Comparison of ENCODE assay signal across 8 cellular contexts in genomic region chr12:89544730-89545184, GRCh38. TPM values are rescaled to one million over a fixed set of nuclear protein-coding genes. Genes with fewer than 3 reads are reported as not detected.
A peak's percentile ranks its signal among the peaks of the same experiment; 100 is the strongest.
DNase-seq lines count a peak whose midpoint lies in the region; ATAC-seq and TF ChIP-seq lines count a peak whose summit lies in the region.

No MANE protein-coding gene starts in this region.

- peak; percentile 65 for ATAC-seq in left colon
- no peak for ATAC-seq in HG02938 (IDR thresholded peaks at IDR 0.05; ENCODE audit: unreplicated experiment)
- ATAC-seq in HG03280 (IDR thresholded peaks at IDR 0.05; ENCODE audit: unreplicated experiment) = no peak

- H3K4me1 ChIP-seq in adrenal gland (replicated peaks in 1 of 2) = peaks cover 0 to 14% of the 10 kb centered on the region in 2 donors

- H3K4me3 ChIP-seq in LNCaP clone FGC (ENCODE audit: low read depth, low read length) (no peak overlapping the region), adrenal gland (no peak overlapping the region)

- H3K27ac ChIP-seq in adrenal gland = no peak overlapping the region

- TF ChIP-seq CTCF in LNCaP clone FGC (IDR thresholded peaks at IDR 0.05; ENCODE audit: control insufficient read depth, extremely low read depth, insufficient read depth) (no peak), adrenal gland (IDR thresholded peaks at IDR 0.05) (no peak), GM20000 (IDR thresholded peaks at IDR 0.05; ENCODE audit: extremely low read depth, missing control alignments) (no peak)

- no peaks in the 10 kb centered on the region for H3K27me3 ChIP-seq in adrenal gland

- no peaks in the 10 kb centered on the region for H3K36me3 ChIP-seq in adrenal gland (replicated peaks in 1 of 2)

- DNase-seq in AG08395 (ENCODE audit: low spot score) (peak; percentile 68), LNCaP clone FGC (ENCODE audit: low read depth) (peak; percentile 46), adrenal gland (peak; percentile 45 to 81 (median 63)), left colon (peak in 1 of 2 donors; percentile 40), GM20000 (ENCODE audit: low spot score) (no peak)
- DNase-seq in central memory CD4-positive, alpha-beta T cell = no peak

- intact Hi-C loops in adrenal gland (cut with DNase I) (loop anchor here in 1 of 2 donors (10.0 kb wide), 3 partner anchors 170 to 1410 kb away; partner anchors contain the start of gene CCER1), left colon (cut with DNase I, micrococcal nuclease) (no loop called here)

- WGBS in adrenal gland, 4 donors = 26 to 32% (median 29%) methylated on average over 5 of the region's 5 CpGs

- no peaks in the 10 kb centered on the region for H3K9me3 ChIP-seq in adrenal gland (replicated peaks in 1 of 3)

- TF ChIP-seq POLR2A in adrenal gland (IDR thresholded peaks at IDR 0.05) = no peak

RNA-seq across cellular contexts. Expression of gene POC1B, which starts 18.9 kb away (rescaled TPM):
- total RNA-seq in adrenal gland (10 to 100 TPM in 6 of 8 donors, 1 to 10 TPM in 2; 5.4 to 18.5 (median 11.8) TPM), left colon (10 to 100 TPM; 26.6 to 27.0 TPM)
- 10 to 100 TPM in 1 of 3 donors, 1 to 10 TPM in 2; 3.3 to 15.3 (median 4.9) TPM for polyA plus RNA-seq in adrenal gland

RNA-seq across cellular contexts. Expression of gene GALNT4, which starts 20.2 kb away (rescaled TPM):
- 1 to 10 TPM; 3.6 to 7.2 (median 5.7) TPM for total RNA-seq in adrenal gland
- polyA plus RNA-seq in adrenal gland = 1 to 10 TPM in 1 of 3 donors, under 1 TPM in 2; 0.74 to 3.6 (median 0.97) TPM
- 10 to 100 TPM; 47.4 to 57.1 TPM for total RNA-seq in left colon

Comparison
In these comparisons a context has a peak if more than half of its experiments do, and no peak if none do; other contexts are left out.
1. DNase-seq: peak in AG08395 (single experiment), LNCaP clone FGC (single experiment) and adrenal gland (7 of 7); none in GM20000 (single experiment) and central memory CD4-positive, alpha-beta T cell (single experiment).
2. RNA of gene GALNT4, which starts 20.2 kb away (total RNA-seq): 47.4 to 57.1 TPM in left colon; 3.6 to 7.2 TPM in adrenal gland; every median in the first group is over 4 times any median in the second.